In the genomic region with DNA sequence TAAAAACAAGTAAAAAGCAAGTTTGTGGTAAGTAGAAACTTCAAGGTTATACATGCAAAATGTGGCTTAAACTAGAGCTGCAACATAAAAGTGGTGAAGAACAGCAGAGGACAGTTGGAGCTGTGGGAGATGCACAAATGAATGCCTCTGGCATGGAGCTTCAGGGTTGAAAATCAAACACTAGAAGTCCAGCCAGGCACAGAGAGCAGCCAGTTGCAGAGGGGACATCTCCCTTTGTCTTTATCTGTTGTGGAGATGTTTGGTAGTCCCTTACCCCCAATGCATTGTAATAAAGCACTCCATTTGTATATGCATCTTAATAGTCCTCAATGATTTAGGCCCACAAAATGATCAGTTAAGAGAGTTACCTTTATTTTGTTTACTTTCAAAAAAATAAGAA, we compare ENCODE assay signal across 16 cellular contexts.
"Had no signal": no experiment of that assay in that cellular context is flagged by ENCODE, and none has a peak within 500 bp of the region (broad histone marks: within the 10 kb centered on the region; RNA-seq: fewer than 3 reads in every experiment).

No MANE protein-coding gene starts in this region.

- H3K4me3 Mint-ChIP-seq: activated naive CD4-positive, alpha-beta T cell treated with anti-CD3 and anti-CD28 coated beads, Interleukin-2, amount 50 U/mL, for 24 hours; activated T-cell treated with anti-CD3 and anti-CD28 coated beads, Interleukin-2, amount 50 U/mL, for 72 hours; dendritic cell treated with granulocyte-macrophage colony-stimulating factor and Interleukin-4, amounts not matched to agents 40 ng/mL and 50 ng/mL, for 4 days; immature natural killer cell; naive thymus-derived CD4-positive, alpha-beta T cell; stimulated activated naive B cell treated with anti-CD40 and anti-IgM and Interleukin-4, amounts not matched to agents 10 μg/mL and 1 μg/mL and 100 μg/mL, for 72 hours had no signal

- ATAC-seq: activated T-cell treated with anti-CD3 and anti-CD28 coated beads, Interleukin-2, amount 50 U/mL, for 72 hours; gastroesophageal sphincter; heart right ventricle; naive thymus-derived CD4-positive, alpha-beta T cell; pancreas; stimulated activated naive B cell treated with anti-CD40 and anti-IgM and Interleukin-4, amounts not matched to agents 10 μg/mL and 1 μg/mL and 100 μg/mL, for 72 hours had no signal

- DNase-seq: activated CD4-positive, alpha-beta T cell treated with anti-CD3 and anti-CD28 coated beads, Interleukin-2, amount 50 U/mL, for 4 hours; activated gamma-delta T cell; activated T-cell treated with anti-CD3 and anti-CD28 coated beads, Interleukin-2, amount 50 U/mL, for 72 hours; effector memory CD4-positive, alpha-beta T cell; heart right ventricle; immature natural killer cell; kidney glomerular epithelial cell; mesenchymal stem cell; naive thymus-derived CD4-positive, alpha-beta T cell; pancreas; stimulated activated naive B cell treated with anti-CD40 and anti-IgM and Interleukin-4, amounts not matched to agents 10 μg/mL and 1 μg/mL and 100 μg/mL, for 72 hours; T-helper 2 cell; WERI-Rb-1 had no signal

- H3K36me3 Mint-ChIP-seq: activated naive CD4-positive, alpha-beta T cell treated with anti-CD3 and anti-CD28 coated beads, Interleukin-2, amount 50 U/mL, for 24 hours; immature natural killer cell; naive thymus-derived CD4-positive, alpha-beta T cell had no signal

- H3K27me3 Mint-ChIP-seq: activated naive CD4-positive, alpha-beta T cell treated with anti-CD3 and anti-CD28 coated beads, Interleukin-2, amount 50 U/mL, for 24 hours; dendritic cell treated with granulocyte-macrophage colony-stimulating factor and Interleukin-4, amounts not matched to agents 40 ng/mL and 50 ng/mL, for 4 days; naive thymus-derived CD4-positive, alpha-beta T cell; stimulated activated naive B cell treated with anti-CD40 and anti-IgM and Interleukin-4, amounts not matched to agents 10 μg/mL and 1 μg/mL and 100 μg/mL, for 72 hours had no signal

- H3K27ac Mint-ChIP-seq: activated naive CD4-positive, alpha-beta T cell treated with anti-CD3 and anti-CD28 coated beads, Interleukin-2, amount 50 U/mL, for 24 hours; activated T-cell treated with anti-CD3 and anti-CD28 coated beads, Interleukin-2, amount 50 U/mL, for 72 hours; dendritic cell treated with granulocyte-macrophage colony-stimulating factor and Interleukin-4, amounts not matched to agents 40 ng/mL and 50 ng/mL, for 4 days; stimulated activated naive B cell treated with anti-CD40 and anti-IgM and Interleukin-4, amounts not matched to agents 10 μg/mL and 1 μg/mL and 100 μg/mL, for 72 hours had no signal

- H3K9me3 Mint-ChIP-seq: activated naive CD4-positive, alpha-beta T cell treated with anti-CD3 and anti-CD28 coated beads, Interleukin-2, amount 50 U/mL, for 24 hours; activated T-cell treated with anti-CD3 and anti-CD28 coated beads, Interleukin-2, amount 50 U/mL, for 72 hours; dendritic cell treated with granulocyte-macrophage colony-stimulating factor and Interleukin-4, amounts not matched to agents 40 ng/mL and 50 ng/mL, for 4 days; immature natural killer cell; naive thymus-derived CD4-positive, alpha-beta T cell; stimulated activated naive B cell treated with anti-CD40 and anti-IgM and Interleukin-4, amounts not matched to agents 10 μg/mL and 1 μg/mL and 100 μg/mL, for 72 hours had no signal

- H3K4me1 Mint-ChIP-seq: immature natural killer cell had no signal
